In the genomic region with DNA sequence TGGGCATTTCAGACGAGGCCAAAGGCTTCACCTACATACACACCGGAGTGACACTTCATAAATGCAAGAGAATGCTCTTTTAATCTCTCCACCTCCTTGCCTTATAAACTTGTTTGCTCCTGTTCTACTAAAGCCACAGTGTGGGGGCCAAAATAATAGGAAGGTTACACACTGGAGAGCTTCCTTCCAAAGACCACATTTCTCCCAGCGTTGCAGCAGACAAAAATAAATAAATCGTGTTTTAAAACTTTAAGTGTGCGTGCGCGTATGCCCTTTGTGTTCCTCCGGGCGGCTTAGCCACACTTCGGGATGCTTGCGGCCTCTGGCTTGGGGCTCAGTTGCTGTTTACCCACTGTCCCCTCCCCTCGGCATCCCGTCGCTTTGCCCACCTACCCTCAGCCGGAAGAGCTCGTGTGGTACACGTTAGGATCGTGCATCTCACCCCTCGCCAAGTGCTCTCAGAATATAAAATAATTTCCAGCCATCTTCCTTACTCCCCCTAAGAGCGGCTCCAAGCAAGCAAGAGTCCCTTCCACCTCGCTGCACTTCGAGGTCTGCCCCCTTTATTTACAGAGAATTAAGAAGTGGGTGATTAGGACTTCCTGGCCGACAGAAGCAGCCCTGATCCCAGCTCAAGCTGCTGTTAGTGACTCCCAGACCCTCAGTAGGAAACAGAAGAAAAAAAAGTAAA, we compare ENCODE assay signal across 9 cellular contexts. TPM values are rescaled to one million over a fixed set of nuclear protein-coding genes. Genes with fewer than 3 reads are reported as not detected.
DNase-seq lines count a peak whose midpoint lies in the region; ATAC-seq and TF ChIP-seq lines count a peak whose summit lies in the region.
"Had no signal": no experiment of that assay in that cellular context is flagged by ENCODE, and none has a peak within 500 bp of the region (broad histone marks: within the 10 kb centered on the region; RNA-seq: fewer than 3 reads in every experiment).

No MANE protein-coding gene starts in this region.

- H3K9me2 ChIP-seq in OCI-LY7 (ENCODE audit: insufficient read depth, low read length) = no peaks in the 10 kb centered on the region

- peak overlapping the region; percentile 69 for H3K4me2 ChIP-seq in OCI-LY7 (ENCODE audit: low read length)

- no peaks in the 10 kb centered on the region for H3K27me3 ChIP-seq in Caco-2 (replicated peaks; ENCODE audit: control insufficient read depth, insufficient read depth, low read length)

- H3K27ac Mint-ChIP-seq in Caco-2 (ENCODE audit: unreplicated experiment) = peak overlapping the region; percentile 91
- H3K27ac Mint-ChIP-seq in osteocyte (ENCODE audit: unreplicated experiment) = peak overlapping the region; percentile 100

- peaks cover 18% of the 10 kb centered on the region; the same call in 1 of the 2 replicates for H3K79me2 ChIP-seq in OCI-LY7 (ENCODE audit: insufficient read depth, low read depth, low read length)

- H3K9me3 ChIP-seq in Caco-2 (no peaks in the 10 kb centered on the region), OCI-LY7 (ENCODE audit: low read length) (no peaks in the 10 kb centered on the region)

- H3K9me3 Mint-ChIP-seq in Caco-2 (ENCODE audit: unreplicated experiment) (no peaks in the 10 kb centered on the region), osteocyte (ENCODE audit: unreplicated experiment) (no peaks in the 10 kb centered on the region)

- TF ChIP-seq CTCF in Caco-2 (IDR thresholded peaks at IDR 0.05; ENCODE audit: insufficient read depth in 1 of 2, low read depth in 1 of 2, low read length in 1 of 2, severe bottlenecking in 1 of 2, unreplicated experiment in 1 of 2) (no peak), OCI-LY7 (conservative IDR thresholded peaks at IDR 0.05; ENCODE audit: low read length) (no peak), osteocyte (IDR thresholded peaks at IDR 0.05) (no peak)

- no peak overlapping the region for H3K27ac ChIP-seq in OCI-LY7 (ENCODE audit: low read depth, low read length, poor library complexity, severe bottlenecking)

- H3K4me3 Mint-ChIP-seq in Caco-2 (ENCODE audit: unreplicated experiment) = peak overlapping the region; percentile 90
- H3K4me3 Mint-ChIP-seq in osteocyte (ENCODE audit: unreplicated experiment) = peak overlapping the region; percentile 99

- H3K4me3 ChIP-seq in Caco-2 (ENCODE audit: low read depth, low read length) (no peak overlapping the region), OCI-LY7 (ENCODE audit: low read depth, low read length, poor library complexity, severe bottlenecking) (peak overlapping the region; percentile 87)

- POLR2A ChIA-PET in Caco-2 (lab: Charles Lee) (no interaction called here), OCI-LY7 (lab: Charles Lee) (interaction anchor here (1.5 kb wide), 1 partner anchor 11 kb away, joined by 6 read pairs; no protein-coding TSS in a partner anchor)

- no TSS peak for BruUV-seq in Caco-2 (replicated peaks; lab: Mats Ljungman, UMichigan)
- TSS peak; percentile 11 for BruUV-seq in OCI-LY7 (replicated peaks; lab: Mats Ljungman, UMichigan)

- H4K20me1 ChIP-seq in OCI-LY7 (ENCODE audit: insufficient read depth, low read length) = 0 out of 2 replicates have a peak, but pooled peaks cover 5% of the 10 kb centered on the region

- H2AFZ ChIP-seq in OCI-LY7 (ENCODE audit: low read length) = no peak overlapping the region

- no peaks in the 10 kb centered on the region for H3K27me3 Mint-ChIP-seq in Caco-2 (ENCODE audit: insufficient read depth, unreplicated experiment)
- no peaks in the 10 kb centered on the region for H3K27me3 Mint-ChIP-seq in osteocyte (ENCODE audit: unreplicated experiment)

- H3K36me3 Mint-ChIP-seq in Caco-2 (ENCODE audit: insufficient read depth, unreplicated experiment) (peaks cover 47% of the 10 kb centered on the region), osteocyte (ENCODE audit: unreplicated experiment) (peaks cover 23% of the 10 kb centered on the region)

- no peaks in the 10 kb centered on the region for H3K36me3 ChIP-seq in Caco-2 (ENCODE audit: control insufficient read depth, insufficient read depth, low read length)
- peaks cover 25% of the 10 kb centered on the region for H3K36me3 ChIP-seq in OCI-LY7 (ENCODE audit: insufficient read depth, low read length)

- intact Hi-C loops in Caco-2 (cut with micrococcal nuclease; ENCODE audit: unreplicated experiment) = no loop called here
- intact Hi-C loops in OCI-LY7 (cut with micrococcal nuclease; ENCODE audit: unreplicated experiment) = no loop called here
- intact Hi-C loops in sciatic nerve (cut with DNase I) = no loop called here

- CTCF ChIA-PET in Caco-2 (lab: Charles Lee) (no interaction called here), OCI-LY7 (lab: Charles Lee; ENCODE audit: unreplicated experiment) (no interaction called here)

- no peak for ATAC-seq in HG03280 (IDR thresholded peaks at IDR 0.05; ENCODE audit: unreplicated experiment)
- ATAC-seq in sciatic nerve = no peak
- no peak for ATAC-seq in HG03565 (IDR thresholded peaks at IDR 0.05; ENCODE audit: unreplicated experiment)

- peaks cover 10% of the 10 kb centered on the region for H3K4me1 Mint-ChIP-seq in Caco-2 (ENCODE audit: low read depth, unreplicated experiment)
- peaks cover 38% of the 10 kb centered on the region for H3K4me1 Mint-ChIP-seq in osteocyte (ENCODE audit: unreplicated experiment)

- no peak for DNase-seq in Caco-2
- no peak for DNase-seq in OCI-LY7 (ENCODE audit: low spot score)
- peak; percentile 20 to 28 for DNase-seq in erythroblast (lab: John Stamatoyannopoulos, UW)
- no peak for DNase-seq in osteocyte (ENCODE audit: extremely low spot score, unreplicated experiment)
- DNase-seq in sciatic nerve (ENCODE audit: low spot score) = no peak
- no peak for DNase-seq in stimulated activated CD4-positive, alpha-beta T cell treated with anti-CD3 and anti-CD28 coated beads, Interleukin-1b, Interleukin-23, amount 100 ng/mL, for 48 hours
- DNase-seq: activated CD4-positive, alpha-beta T cell treated with anti-CD3 and anti-CD28 coated beads, Interleukin-2, amount 50 U/mL, for 1 hour had no signal

- no peak for TF ChIP-seq POLR2A in erythroblast (IDR thresholded peaks at IDR 0.05; ENCODE audit: low read length)

- H3K4me1 ChIP-seq in Caco-2 = peaks cover 5% of the 10 kb centered on the region; the same call in 1 of the 2 replicates
- H3K4me1 ChIP-seq in OCI-LY7 (ENCODE audit: insufficient read depth, low read length, poor library complexity, severe bottlenecking) = peaks cover 11% of the 10 kb centered on the region

RNA-seq across cellular contexts. Expression of a gene that starts 3.3 kb away (rescaled TPM):
- 28.5 and 28.7 TPM in 2 replicates for total RNA-seq in Caco-2 (2022)
- total RNA-seq in OCI-LY7 (2014; rRNA removed; shearing (Covaris generic)) = 31.7 and 35.8 TPM in 2 replicates
- total RNA-seq in OCI-LY7 (2022) = 31.0 and 32.6 TPM in 2 replicates
- 79.9 and 82.8 TPM in 2 replicates for total RNA-seq in osteocyte
- 22.0 TPM for total RNA-seq in sciatic nerve

Comparison
In these comparisons a context has a peak if more than half of its experiments do, and no peak if none do; other contexts are left out.
1. DNase-seq: peak in erythroblast (2 of 2); none in Caco-2 (0 of 2), OCI-LY7 (single experiment), osteocyte (single experiment), sciatic nerve (single experiment) and stimulated activated CD4-positive, alpha-beta T cell treated with anti-CD3 and anti-CD28 coated beads, Interleukin-1b, Interleukin-23, amount 100 ng/mL, for 48 hours (single experiment).